Comparison of ENCODE assay signal across 7 cellular contexts in genomic region chr21:17745086-17745485, GRCh38.
"Had no signal": no experiment of that assay in that cellular context is flagged by ENCODE, and none has a peak within 500 bp of the region (broad histone marks: within the 10 kb centered on the region; RNA-seq: fewer than 3 reads in every experiment).

No MANE protein-coding gene starts in this region.

- ATAC-seq: HepG2, K562 had no signal

- H3K4me1 Mint-ChIP-seq: IgD-negative memory B cell had no signal

- H3K27me3 Mint-ChIP-seq: IgD-negative memory B cell had no signal

- DNase-seq: IMR-90, KBM-7, KG1 had no signal

- H3K27ac ChIP-seq: HL-60 had no signal

- H3K4me3 Mint-ChIP-seq: IgD-negative memory B cell had no signal

- H3K4me3 ChIP-seq: K562 had no signal

- H3K27ac Mint-ChIP-seq: IgD-negative memory B cell had no signal
